Comparison of ENCODE assay signal across 11 cellular contexts in the genomic region with DNA sequence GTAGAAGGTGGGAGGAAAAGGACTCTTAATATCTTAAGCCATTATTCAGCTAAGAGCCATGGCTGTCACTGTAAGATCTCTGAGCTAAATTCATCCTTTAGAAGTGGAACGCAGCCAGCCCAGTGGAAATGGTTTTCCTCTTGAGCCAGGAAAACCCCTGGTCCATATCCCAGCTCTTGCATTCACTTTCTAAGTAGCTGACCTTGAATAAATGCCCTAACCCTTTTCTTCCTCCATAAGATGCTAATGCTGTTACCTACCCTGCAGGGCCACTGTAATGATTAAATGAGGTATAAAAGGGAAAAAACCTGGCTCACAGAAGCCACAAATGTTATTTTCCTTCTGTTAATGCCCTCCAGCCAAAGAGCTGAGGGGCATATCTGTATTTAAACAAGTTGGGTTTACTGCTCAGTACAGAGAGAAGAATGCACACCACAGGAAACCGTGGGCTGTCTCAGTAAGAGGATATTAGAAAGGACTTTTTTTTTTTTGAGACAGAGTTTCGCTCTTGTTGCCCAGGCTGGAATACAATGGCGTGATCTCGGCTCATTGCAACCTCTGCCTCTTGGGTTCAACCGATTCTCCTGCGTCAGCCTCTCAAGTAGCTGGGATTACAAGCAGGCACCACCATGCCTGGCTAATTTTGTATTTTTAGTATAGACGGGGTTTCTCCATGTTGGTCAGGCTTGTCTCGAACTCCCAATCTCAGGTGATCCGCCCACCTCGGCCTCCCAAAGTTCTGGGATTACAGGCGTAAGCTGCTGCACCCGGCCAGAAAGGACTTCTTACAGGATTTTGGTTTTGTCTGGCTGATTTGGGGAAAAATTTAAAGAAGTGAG. TPM values are rescaled to one million over a fixed set of nuclear protein-coding genes. Genes with fewer than 3 reads are reported as not detected.
A peak's percentile ranks its signal among the peaks of the same experiment; 100 is the strongest.
DNase-seq lines count a peak whose midpoint lies in the region; ATAC-seq and TF ChIP-seq lines count a peak whose summit lies in the region.
"Had no signal": no experiment of that assay in that cellular context is flagged by ENCODE, and none has a peak within 500 bp of the region (broad histone marks: within the 10 kb centered on the region; RNA-seq: fewer than 3 reads in every experiment).

No MANE protein-coding gene starts in this region.

- peaks cover 54% of the 10 kb centered on the region for H3K36me3 ChIP-seq in CD4-positive, alpha-beta memory T cell (ENCODE audit: insufficient read depth, low read length)
- peaks cover 71% of the 10 kb centered on the region for H3K36me3 ChIP-seq in mesodermal cell (ENCODE audit: control insufficient read depth, insufficient read depth, low read length)
- peaks cover 14% of the 10 kb centered on the region; the same call in 1 of the 2 replicates for H3K36me3 ChIP-seq in OCI-LY7 (ENCODE audit: insufficient read depth, low read length)

- peak; percentile 63 for ATAC-seq in activated T-helper 17 cell treated with anti-CD3 and anti-CD28 coated beads, Interleukin-2, amount 50 U/mL, for 72 hours (replicated peaks)

- H3K4me1 ChIP-seq in CD4-positive, alpha-beta memory T cell (ENCODE audit: insufficient read depth, low read length): no peaks in the 10 kb centered on the region
- H3K4me1 ChIP-seq in H9 (ENCODE audit: insufficient read depth, low read length): peaks cover 3% of the 10 kb centered on the region; the same call in 1 of the 2 replicates
- peaks cover 7% of the 10 kb centered on the region for H3K4me1 ChIP-seq in mesodermal cell (ENCODE audit: control insufficient read depth, insufficient read depth, low read length, poor library complexity, severe bottlenecking)
- no peaks in the 10 kb centered on the region for H3K4me1 ChIP-seq in OCI-LY7 (ENCODE audit: insufficient read depth, low read length, poor library complexity, severe bottlenecking)

- H2BK20ac ChIP-seq in H9 (ENCODE audit: low read depth, low read length, poor library complexity, severe bottlenecking): no peak overlapping the region

- H3T11ph ChIP-seq in H9 (ENCODE audit: low read length): no peak overlapping the region

- H3K27me3 Mint-ChIP-seq in CD4-positive, alpha-beta memory T cell: no peaks in the 10 kb centered on the region
- H3K27me3 Mint-ChIP-seq in H9 (ENCODE audit: low read depth): no peaks in the 10 kb centered on the region
- no peaks in the 10 kb centered on the region for H3K27me3 Mint-ChIP-seq in activated T-helper 17 cell treated with anti-CD3 and anti-CD28 coated beads, Interleukin-2, amount 50 U/mL, for 72 hours
- H3K27me3 Mint-ChIP-seq: B cell had no signal

- H2BK15ac ChIP-seq in H9 (ENCODE audit: low read depth, low read length): no peak overlapping the region

- no peak overlapping the region for H3K27ac ChIP-seq in CD4-positive, alpha-beta memory T cell (ENCODE audit: low read depth, low read length)
- no peak overlapping the region for H3K27ac ChIP-seq in H9 (ENCODE audit: insufficient read length, low read depth, low read length)
- peak overlapping the region; percentile 59 for H3K27ac ChIP-seq in mesodermal cell (ENCODE audit: low read depth, low read length, severe bottlenecking)
- no peak overlapping the region for H3K27ac ChIP-seq in OCI-LY7 (ENCODE audit: low read depth, low read length, poor library complexity, severe bottlenecking)

- peak overlapping the region in 5 of 7 donors; percentile 17 to 68 (median 64) for H3K27ac Mint-ChIP-seq in CD4-positive, alpha-beta memory T cell
- peak overlapping the region in 2 of 3 experiments; percentile 10 to 74; a peak in 3 of 7 replicates for H3K27ac Mint-ChIP-seq in H9
- H3K27ac Mint-ChIP-seq in activated T-helper 17 cell treated with anti-CD3 and anti-CD28 coated beads, Interleukin-2, amount 50 U/mL, for 72 hours: peak overlapping the region; percentile 78
- H3K27ac Mint-ChIP-seq: B cell had no signal

- no peak for DNase-seq in CD4-positive, alpha-beta memory T cell
- DNase-seq in H9 (no peak), NOMO-1 treated with DMSO at 0.1 percent for 48 hours (lab: John Stamatoyannopoulos, UW; ENCODE audit: unreplicated experiment) (no peak), amygdala (lab: John Stamatoyannopoulos, UW) (no peak), OCI-LY7 (ENCODE audit: low spot score) (no peak), kidney glomerular epithelial cell (lab: John Stamatoyannopoulos, UW) (no peak)
- DNase-seq: NCI-H1694, NCI-H526 treated with DMSO at 0.1 percent for 48 hours had no signal

- POLR2A ChIA-PET in CD4-positive, alpha-beta memory T cell (lab: Charles Lee; ENCODE audit: partially characterized antibody): interaction anchor here (0.6 kb wide), 1 partner anchor 10 kb away, joined by 3 read pairs; no protein-coding TSS in a partner anchor
- POLR2A ChIA-PET in OCI-LY7 (lab: Charles Lee): interaction anchor here (1.2 kb wide), 2 partner anchors 14 to 70 kb away, joined by 3 read pairs; no protein-coding TSS in a partner anchor

- H3K4me3 ChIP-seq in CD4-positive, alpha-beta memory T cell (ENCODE audit: low read length in 2 of 2): no peak overlapping the region
- no peak overlapping the region for H3K4me3 ChIP-seq in mesodermal cell (ENCODE audit: extremely low read depth, insufficient read depth, low read length, poor library complexity, severe bottlenecking)
- no peak overlapping the region for H3K4me3 ChIP-seq in OCI-LY7 (ENCODE audit: low read depth, low read length, poor library complexity, severe bottlenecking)

- H3K23me2 ChIP-seq in H9 (ENCODE audit: insufficient read length, low read depth, low read length, poor library complexity, severe bottlenecking): no peaks in the 10 kb centered on the region

- no peak overlapping the region for H3K4ac ChIP-seq in H9 (ENCODE audit: low read depth, low read length)

- no peak overlapping the region for H2BK5ac ChIP-seq in H9 (ENCODE audit: insufficient read length, low read length)

- CTCF ChIA-PET in CD4-positive, alpha-beta memory T cell (lab: Charles Lee; ENCODE audit: partially characterized antibody): interaction anchor here (0.9 to 1.3 kb wide), 6 partner anchors 12 to 79 kb away, joined by 3 to 5 read pairs (median 4); no protein-coding TSS in a partner anchor
- CTCF ChIA-PET in OCI-LY7 (lab: Charles Lee; ENCODE audit: unreplicated experiment): no interaction called here

- H3K23ac ChIP-seq in H9 (ENCODE audit: insufficient read length, low read depth, low read length): no peak overlapping the region

- no peaks in the 10 kb centered on the region for H3K79me1 ChIP-seq in H9 (ENCODE audit: insufficient read depth, low read depth, low read length, poor library complexity, severe bottlenecking)

- no peak overlapping the region for H2AK5ac ChIP-seq in H9 (ENCODE audit: insufficient read length, low read length)

- no peak overlapping the region for H3K14ac ChIP-seq in H9 (ENCODE audit: insufficient read depth, low read length)

- H3K4me3 Mint-ChIP-seq in CD4-positive, alpha-beta memory T cell: peak overlapping the region in 3 of 8 donors; percentile 9 to 48 (median 42)
- no peak overlapping the region for H3K4me3 Mint-ChIP-seq in H9
- H3K4me3 Mint-ChIP-seq in activated T-helper 17 cell treated with anti-CD3 and anti-CD28 coated beads, Interleukin-2, amount 50 U/mL, for 72 hours: peak overlapping the region; percentile 17
- H3K4me3 Mint-ChIP-seq: B cell had no signal

- peaks cover 75 to 77% of the 10 kb centered on the region in 2 donors for H3K36me3 Mint-ChIP-seq in CD4-positive, alpha-beta memory T cell
- H3K36me3 Mint-ChIP-seq in H9 (ENCODE audit: insufficient read depth in 1 of 3, low read depth in 3 of 3): peaks cover 21 to 62% (median 49%) of the 10 kb centered on the region in 3 experiments
- peaks cover 94% of the 10 kb centered on the region for H3K36me3 Mint-ChIP-seq in activated T-helper 17 cell treated with anti-CD3 and anti-CD28 coated beads, Interleukin-2, amount 50 U/mL, for 72 hours (ENCODE audit: low read depth)

- no peaks in the 10 kb centered on the region for H3K9me3 ChIP-seq in CD4-positive, alpha-beta memory T cell (ENCODE audit: control insufficient read depth in 1 of 2, low read length in 2 of 2)
- H3K9me3 ChIP-seq in H9 (ENCODE audit: control insufficient read depth, low read depth, low read length) (no peaks in the 10 kb centered on the region), mesodermal cell (ENCODE audit: control insufficient read depth, low read length) (no peaks in the 10 kb centered on the region), OCI-LY7 (ENCODE audit: low read length) (no peaks in the 10 kb centered on the region)

- no peak overlapping the region for H3K4me2 ChIP-seq in H9 (ENCODE audit: insufficient read depth, insufficient read length, low read length)
- H3K4me2 ChIP-seq in OCI-LY7 (ENCODE audit: low read length): no peak overlapping the region

- H3K79me2 ChIP-seq in H9 (ENCODE audit: insufficient read depth, low read length) (no peaks in the 10 kb centered on the region), OCI-LY7 (ENCODE audit: insufficient read depth, low read depth, low read length) (no peaks in the 10 kb centered on the region)

- no peak overlapping the region for H4K8ac ChIP-seq in H9 (replicated peaks; ENCODE audit: insufficient read length, low read depth, low read length)

- H3K9ac ChIP-seq in H9 (ENCODE audit: extremely low read depth, insufficient read length, low read length): no peak overlapping the region

- no peak overlapping the region for H2BK120ac ChIP-seq in H9 (ENCODE audit: low read depth, low read length, poor library complexity, severe bottlenecking)

- no peak overlapping the region for H3K18ac ChIP-seq in H9 (ENCODE audit: insufficient read length, low read depth, low read length)

- peaks cover 0 to 1% (median 0%) of the 10 kb centered on the region in 8 donors for H3K9me3 Mint-ChIP-seq in CD4-positive, alpha-beta memory T cell
- no peaks in the 10 kb centered on the region for H3K9me3 Mint-ChIP-seq in H9
- no peaks in the 10 kb centered on the region for H3K9me3 Mint-ChIP-seq in activated T-helper 17 cell treated with anti-CD3 and anti-CD28 coated beads, Interleukin-2, amount 50 U/mL, for 72 hours

- H4K20me1 ChIP-seq in H9 (ENCODE audit: control insufficient read depth, insufficient read depth, insufficient read length) (no peaks in the 10 kb centered on the region), OCI-LY7 (ENCODE audit: insufficient read depth, low read length) (no peaks in the 10 kb centered on the region)

- no peak overlapping the region for H4K91ac ChIP-seq in H9 (ENCODE audit: insufficient read length, low read depth, low read length)

- no peaks in the 10 kb centered on the region for H3K9me2 ChIP-seq in OCI-LY7 (ENCODE audit: insufficient read depth, low read length)

- no TSS peak for BruUV-seq in OCI-LY7 (replicated peaks; lab: Mats Ljungman, UMichigan)

- H2AFZ ChIP-seq in H9 (ENCODE audit: low read length): no peak overlapping the region
- no peak overlapping the region for H2AFZ ChIP-seq in OCI-LY7 (ENCODE audit: low read length)

- H3K4me1 Mint-ChIP-seq in CD4-positive, alpha-beta memory T cell: peaks cover 11 to 31% (median 23%) of the 10 kb centered on the region in 4 donors
- peaks cover 15 to 16% of the 10 kb centered on the region in 2 experiments for H3K4me1 Mint-ChIP-seq in H9
- peaks cover 6% of the 10 kb centered on the region for H3K4me1 Mint-ChIP-seq in activated T-helper 17 cell treated with anti-CD3 and anti-CD28 coated beads, Interleukin-2, amount 50 U/mL, for 72 hours

- WGBS in H9 (ENCODE audit: extremely low coverage, insufficient read length, low lambda C conversion rate): no CpG with 5 or more reads among the region's 13 CpGs
- 84 to 87% methylated on average over 13 of the region's 13 CpGs for WGBS in mesodermal cell (ENCODE audit: insufficient coverage in 2 of 2), 2 experiments

- H3K56ac ChIP-seq in H9 (ENCODE audit: insufficient read length, low read depth, low read length): no peak overlapping the region

- intact Hi-C loops in CD4-positive, alpha-beta memory T cell (cut with micrococcal nuclease): no loop called here
- intact Hi-C loops in OCI-LY7 (cut with micrococcal nuclease; ENCODE audit: unreplicated experiment): no loop called here

- TF ChIP-seq CTCF in H9 (conservative IDR thresholded peaks at IDR 0.05) (no peak), OCI-LY7 (conservative IDR thresholded peaks at IDR 0.05; ENCODE audit: low read length) (no peak)

- H4K5ac ChIP-seq in H9 (ENCODE audit: insufficient read length, low read depth, low read length): no peak overlapping the region

- no peak overlapping the region for H2BK12ac ChIP-seq in H9 (ENCODE audit: insufficient read length, low read depth, low read length)

- no peaks in the 10 kb centered on the region for H3K27me3 ChIP-seq in CD4-positive, alpha-beta memory T cell (ENCODE audit: insufficient read depth, low read length)
- H3K27me3 ChIP-seq in H9 (ENCODE audit: insufficient read depth, low read length): no peaks in the 10 kb centered on the region

RNA-seq across cellular contexts. Expression of a gene that starts 6.8 kb away (rescaled TPM):
- total RNA-seq in CD4-positive, alpha-beta memory T cell: 10 to 100 TPM; 36.4 to 42.4 TPM
- polyA plus RNA-seq in CD4-positive, alpha-beta memory T cell: 10 to 100 TPM; 90.5 to 96.5 TPM
- 47.5 and 48.7 TPM in 2 replicates for total RNA-seq in H9 (2021)
- 10 to 100 TPM; 38.0 to 52.6 TPM for total RNA-seq in activated T-helper 17 cell treated with anti-CD3 and anti-CD28 coated beads, Interleukin-2, amount 50 U/mL, for 72 hours
- 71.6 TPM for polyA plus RNA-seq in mesodermal cell (2013, experiment 1 of 2)
- polyA plus RNA-seq in mesodermal cell (2013, experiment 2 of 2): 57.7 TPM
- 29.5 and 32.6 TPM in 2 replicates for total RNA-seq in OCI-LY7 (2014; rRNA removed; shearing (Covaris generic))
- total RNA-seq in OCI-LY7 (2022): 41.3 and 44.1 TPM in 2 replicates

RNA-seq across cellular contexts. Expression of a gene that starts 20.4 kb away (rescaled TPM):
- total RNA-seq in CD4-positive, alpha-beta memory T cell: 1 to 10 TPM; 1.2 to 1.9 TPM
- polyA plus RNA-seq in CD4-positive, alpha-beta memory T cell: under 1 TPM in 1 of 2 donors, not detected in 1; 0.10 TPM
- 5.7 and 7.0 TPM in 2 replicates for total RNA-seq in H9 (2021)
- 10 to 100 TPM; 11.7 to 44.9 TPM for total RNA-seq in activated T-helper 17 cell treated with anti-CD3 and anti-CD28 coated beads, Interleukin-2, amount 50 U/mL, for 72 hours
- 15.7 TPM for polyA plus RNA-seq in mesodermal cell (2013, experiment 1 of 2)
- polyA plus RNA-seq in mesodermal cell (2013, experiment 2 of 2): 13.1 TPM
- 0.06 and 0.08 TPM in 2 replicates for total RNA-seq in OCI-LY7 (2014; rRNA removed; shearing (Covaris generic))
- total RNA-seq in OCI-LY7 (2022): 0.46 and 1.0 TPM in 2 replicates
